In genomic region chr1:234568345-234568744, GRCh38 we compare ENCODE assay signal across 8 cellular contexts.
"Had no signal": no experiment of that assay in that cellular context is flagged by ENCODE, and none has a peak within 500 bp of the region (broad histone marks: within the 10 kb centered on the region; RNA-seq: fewer than 3 reads in every experiment).

No MANE protein-coding gene starts in this region.

- H3K4me3 ChIP-seq: GM12878 had no signal

- FAIRE-seq: G401.6, GM12878, GM12891, GM12892, GM18507, GM19239 had no signal

- ATAC-seq: GM12878 had no signal

- DNase-seq: GDM1, GF-D8 had no signal
